In genomic region chr6:30691208-30691872, GRCh38 we compare ENCODE assay signal across 7 cellular contexts. TPM values are rescaled to one million over a fixed set of nuclear protein-coding genes. Genes with fewer than 3 reads are reported as not detected.
A peak's percentile ranks its signal among the peaks of the same experiment; 100 is the strongest.
DNase-seq lines count a peak whose midpoint lies in the region; ATAC-seq and TF ChIP-seq lines count a peak whose summit lies in the region.

No MANE protein-coding gene starts in this region.

- peaks cover 13% of the 10 kb centered on the region for H3K4me1 ChIP-seq in HEK293 (ENCODE audit: control insufficient read depth, insufficient read depth, low read length)

- no peaks in the 10 kb centered on the region for H3K9me2 ChIP-seq in SU-DHL-6 (replicated peaks; ENCODE audit: insufficient read depth, low read length)

- H3K27ac ChIP-seq in HEK293 (ENCODE audit: extremely low read depth, low read depth, low read length) = peak overlapping the region; percentile 93; the same call in 1 of the 2 replicates
- peak overlapping the region; percentile 10; the same call in 1 of the 2 replicates for H3K27ac ChIP-seq in SU-DHL-6 (ENCODE audit: low read depth, low read length)
- peak overlapping the region in 19 of 21 experiments; percentile 12 to 100 (median 97) for H3K27ac ChIP-seq in skin epidermis

- H4K20me1 ChIP-seq in SU-DHL-6 (ENCODE audit: low read depth, low read length) = no peaks in the 10 kb centered on the region

- TF ChIP-seq CTCF in HEK293 (tag by site-specific recombination; IDR thresholded peaks at IDR 0.05) (no peak), SU-DHL-6 (IDR thresholded peaks at IDR 0.05; ENCODE audit: insufficient read depth, low read length, poor library complexity, severe bottlenecking) (no peak), foreskin fibroblast (IDR thresholded peaks at IDR 0.05; ENCODE audit: low read depth, low read length) (no peak)

- H3K9me3 ChIP-seq in HEK293 (ENCODE audit: control insufficient read depth, insufficient read depth, low read depth, low read length) (no peaks in the 10 kb centered on the region), SU-DHL-6 (ENCODE audit: insufficient read depth, low read length) (no peaks in the 10 kb centered on the region)

- H2AFZ ChIP-seq in SU-DHL-6 (ENCODE audit: low read depth, low read length, severe bottlenecking) = peak overlapping the region; percentile 92

- peaks cover 0 to 6% of the 10 kb centered on the region in 2 experiments; a peak in 2 of 3 replicates for H3K36me3 ChIP-seq in HEK293 (ENCODE audit: control insufficient read depth in 2 of 2, insufficient read depth in 1 of 2, low read length in 2 of 2)
- no peaks in the 10 kb centered on the region for H3K36me3 ChIP-seq in SU-DHL-6 (ENCODE audit: low read length)

- DNase-seq in foreskin fibroblast = peak in 1 of 2 donors; percentile 19
- DNase-seq in Kasumi-1 (lab: John Stamatoyannopoulos, UW) = no peak
- DNase-seq in SK-N-DZ (ENCODE audit: low spot score) = no peak

- CTCF ChIA-PET in HEK293 (lab: Yijun Ruan, JAX) = interaction anchor here (0.5 to 5.4 kb wide), 9 partner anchors 10 to 40 kb away, joined by 3 to 45 read pairs (median 5); partner anchors contain the start of genes DHX16 and MDC1

- H3K4me2 ChIP-seq in SU-DHL-6 (ENCODE audit: low read depth, low read length, poor library complexity, severe bottlenecking) = peak overlapping the region; percentile 92

- H3K79me2 ChIP-seq in SU-DHL-6 (ENCODE audit: insufficient read depth, low read length) = peaks cover 8% of the 10 kb centered on the region; the same call in 1 of the 2 replicates

- POLR2A ChIA-PET in HEK293 (lab: Yijun Ruan, JAX) = interaction anchor here (0.6 to 14.5 kb wide), 14 partner anchors 10 to 1048 kb away, joined by 3 to 235 read pairs (median 5); partner anchors contain the start of genes GTF2H4, MDC1 and TUBB

- ATAC-seq in GM21390 (IDR thresholded peaks at IDR 0.05; ENCODE audit: unreplicated experiment) = no peak

- H3K4me3 ChIP-seq in HEK293 (ENCODE audit: low read depth, low read length) = peak overlapping the region; percentile 90
- H3K4me3 ChIP-seq in SU-DHL-6 (ENCODE audit: insufficient read depth, low read length, poor library complexity, severe bottlenecking) = peak overlapping the region; percentile 79
- peak overlapping the region; percentile 74 to 89 for H3K4me3 ChIP-seq in foreskin fibroblast (ENCODE audit: low read depth in 1 of 2, low read length in 2 of 2)
- H3K4me3 ChIP-seq in skin epidermis = peak overlapping the region; percentile 48 to 61 (median 56)

- peak overlapping the region; percentile 82 for H3K9ac ChIP-seq in SU-DHL-6 (ENCODE audit: low read length)

- H3F3A ChIP-seq in SU-DHL-6 (ENCODE audit: insufficient read depth) = peaks cover 42% of the 10 kb centered on the region

- H3K27me3 ChIP-seq in SU-DHL-6 (ENCODE audit: low read length) = no peaks in the 10 kb centered on the region

TF ChIP-seq in HEK293, 187 proteins besides CTCF, POLR2A, EP300 and RAD21:
- TF ChIP-seq ZIC2 (tag by site-specific recombination; IDR thresholded peaks at IDR 0.05) (no peak), ZNF549 (tag by site-specific recombination; IDR thresholded peaks at IDR 0.05) (no peak), ZBTB49 (tag by site-specific recombination; IDR thresholded peaks at IDR 0.05; ENCODE audit: low read depth) (no peak), ZNF114 (tag by site-specific recombination; IDR thresholded peaks at IDR 0.05) (no peak), ZNF670 (tag by site-specific recombination; IDR thresholded peaks at IDR 0.05; ENCODE audit: low read depth) (no peak), SALL2 (tag by site-specific recombination; IDR thresholded peaks at IDR 0.05; ENCODE audit: borderline replicate concordance) (no peak), ZNF223 (tag by site-specific recombination; IDR thresholded peaks at IDR 0.05) (no peak), ZNF561 (tag by site-specific recombination; IDR thresholded peaks at IDR 0.05; ENCODE audit: borderline replicate concordance) (no peak), GFI1B (tag by site-specific recombination; IDR thresholded peaks at IDR 0.05) (no peak), ZNF555 (tag by site-specific recombination; conservative IDR thresholded peaks at IDR 0.05) (no peak)

RNA-seq across cellular contexts. Expression of gene NRM, which starts 0.6 kb away (rescaled TPM):
- polyA plus RNA-seq in SK-N-DZ (2014; cell fraction: cytosol; rRNA removed) = 27.6 and 35.7 TPM in 2 replicates
- 26.0 and 29.3 TPM in 2 replicates for polyA plus RNA-seq in SK-N-DZ (2014; cell fraction: nucleus; rRNA removed)

RNA-seq across cellular contexts. Expression of gene PPP1R18, which starts 4.9 kb away (rescaled TPM):
- 28.9 and 34.9 TPM in 2 replicates for polyA plus RNA-seq in SK-N-DZ (2014; cell fraction: cytosol; rRNA removed)
- 17.2 and 21.3 TPM in 2 replicates for polyA plus RNA-seq in SK-N-DZ (2014; cell fraction: nucleus; rRNA removed)

RNA-seq across cellular contexts. Expression of gene DHX16, which starts 18.5 kb away (rescaled TPM):
- 34.0 and 34.2 TPM in 2 replicates for polyA plus RNA-seq in SK-N-DZ (2014; cell fraction: cytosol; rRNA removed)
- 49.9 and 71.9 TPM in 2 replicates for polyA plus RNA-seq in SK-N-DZ (2014; cell fraction: nucleus; rRNA removed)

RNA-seq across cellular contexts. Expression of gene MDC1, which starts 25.7 kb away (rescaled TPM):
- 16.8 and 18.7 TPM in 2 replicates for polyA plus RNA-seq in SK-N-DZ (2014; cell fraction: cytosol; rRNA removed)
- polyA plus RNA-seq in SK-N-DZ (2014; cell fraction: nucleus; rRNA removed) = 28.1 and 83.2 TPM in 2 replicates

RNA-seq across cellular contexts. Expression of gene TUBB, which starts 28.8 kb away (rescaled TPM):
- polyA plus RNA-seq in SK-N-DZ (2014; cell fraction: cytosol; rRNA removed) = 1,702 and 1,814 TPM in 2 replicates
- polyA plus RNA-seq in SK-N-DZ (2014; cell fraction: nucleus; rRNA removed) = 586 and 640 TPM in 2 replicates

Comparison
In these comparisons a context has a peak if more than half of its experiments do, and no peak if none do; other contexts are left out.
1. H3K27ac ChIP-seq: peak in every context shown above with its lines; median percentile 97 in skin epidermis; 93 in HEK293; 10 in SU-DHL-6.